Comparison of ENCODE assay signal across 25 cellular contexts in the genomic region with DNA sequence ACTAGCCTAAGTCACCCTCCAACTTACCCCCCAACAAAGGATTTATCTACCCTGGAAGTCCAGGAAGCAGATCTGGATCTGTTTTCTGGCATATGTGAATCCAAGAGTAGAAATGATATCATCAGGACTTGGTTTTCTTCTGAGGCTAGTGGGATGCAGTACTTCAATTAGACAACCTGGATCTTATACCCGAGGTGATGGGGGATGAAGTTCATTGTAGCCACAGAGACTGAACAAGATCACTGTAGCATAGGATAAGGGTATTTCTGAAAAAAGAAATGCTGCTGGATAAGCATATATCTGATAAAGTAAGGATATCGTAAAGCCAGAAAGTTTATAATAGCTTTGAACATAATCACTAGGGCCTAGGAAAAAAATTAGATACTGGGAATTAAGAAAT.
DNase-seq lines count a peak whose midpoint lies in the region; ATAC-seq, FAIRE-seq and TF ChIP-seq lines count a peak whose summit lies in the region.
"Had no signal": no experiment of that assay in that cellular context is flagged by ENCODE, and none has a peak within 500 bp of the region (broad histone marks: within the 10 kb centered on the region; RNA-seq: fewer than 3 reads in every experiment).

No MANE protein-coding gene starts in this region.

- CTCF ChIA-PET in A549 (lab: Yijun Ruan, JAX) (no interaction called here), PC-3 (lab: Charles Lee) (no interaction called here)

- 85% methylated on average over 2 of the region's 2 CpGs for WGBS in A549 (ENCODE audit: missing lambda C conversion rate)

- H3K9me3 Mint-ChIP-seq in HFFc6 (no peaks in the 10 kb centered on the region), GM23338 (no peaks in the 10 kb centered on the region)
- H3K9me3 Mint-ChIP-seq in activated T-helper 2 cell treated with anti-CD3 and anti-CD28 coated beads, Interferon-gamma antibody, Interleukin-2, Interleukin-4, amounts not matched to agents 10 μg/mL and 5 μg/mL and 100 μg/mL, durations not matched to agents 14 hours and 24 hours and 36 hours: peaks cover 6% of the 10 kb centered on the region

- H3K4me1 ChIP-seq in A549 (no peaks in the 10 kb centered on the region), PC-3 (ENCODE audit: insufficient read depth, low read length) (peaks cover 8% of the 10 kb centered on the region; the same call in 1 of the 2 replicates), GM23338 (ENCODE audit: insufficient read depth) (no peaks in the 10 kb centered on the region)
- H3K4me1 ChIP-seq: BLaER1, SJSA1 had no signal

- peak overlapping the region; percentile 58 for H2AFZ ChIP-seq in PC-3 (ENCODE audit: low read length)
- no peak overlapping the region for H2AFZ ChIP-seq in GM23338

- DNase-seq in A549 (ENCODE audit: low read depth in 1 of 2, low spot score in 1 of 2) (no peak), HFFc6 (no peak), PC-3 (no peak), left lobe of liver (ENCODE audit: low spot score) (no peak), GM23338 (ENCODE audit: low spot score) (no peak), NCI-H1436 treated with DMSO at 0.1 percent for 48 hours (lab: John Stamatoyannopoulos, UW) (no peak)
- DNase-seq in activated T-helper 2 cell treated with anti-CD3 and anti-CD28 coated beads, Interferon-gamma antibody, Interleukin-2, Interleukin-4, amounts not matched to agents 10 μg/mL and 5 μg/mL and 100 μg/mL, durations not matched to agents 14 hours and 24 hours and 36 hours (ENCODE audit: low spot score): no peak
- DNase-seq: 8988T; CD4-positive, alpha-beta T cell; DMS53; GDM1; HCEC 1CT; KBM-7; NCI-H1092; NCI-H1436; NCI-H1930; NCI-H2107; NCI-H524; NCI-H748 treated with DMSO at 0.1 percent for 48 hours; Right ventricle myocardium superior; T-cell had no signal

- TF ChIP-seq EP300 in A549 (IDR thresholded peaks at IDR 0.05): no peak

- H3K4me1 Mint-ChIP-seq in HFFc6 (ENCODE audit: low read depth): peaks cover 10% of the 10 kb centered on the region; the same call in 1 of the 2 replicates
- no peaks in the 10 kb centered on the region for H3K4me1 Mint-ChIP-seq in activated T-helper 2 cell treated with anti-CD3 and anti-CD28 coated beads, Interferon-gamma antibody, Interleukin-2, Interleukin-4, amounts not matched to agents 10 μg/mL and 5 μg/mL and 100 μg/mL, durations not matched to agents 14 hours and 24 hours and 36 hours (ENCODE audit: low read depth)
- no peaks in the 10 kb centered on the region for H3K4me1 Mint-ChIP-seq in GM23338
- H3K4me1 Mint-ChIP-seq: T-cell had no signal

- H3K36me3 ChIP-seq in PC-3 (ENCODE audit: low read depth, low read length): no peaks in the 10 kb centered on the region
- H3K36me3 ChIP-seq in GM23338 (ENCODE audit: insufficient read depth): no peaks in the 10 kb centered on the region
- H3K36me3 ChIP-seq: BLaER1, SJSA1 had no signal

- BruUV-seq in PC-3 (replicated peaks; lab: Mats Ljungman, UMichigan): no TSS peak

- TF ChIP-seq RAD21 in A549 (conservative IDR thresholded peaks at IDR 0.05 in 1 of 2, IDR thresholded peaks at IDR 0.05 in 1 of 2): no peak

- H3K4me3 ChIP-seq in A549: no peak overlapping the region
- peak overlapping the region; percentile 59 for H3K4me3 ChIP-seq in PC-3 (ENCODE audit: low read length)
- no peak overlapping the region for H3K4me3 ChIP-seq in GM23338
- H3K4me3 ChIP-seq: BLaER1, GM12878, SJSA1 had no signal

- H3K4me3 Mint-ChIP-seq in HFFc6: peak overlapping the region; percentile 62; the same call in 1 of the 2 replicates
- no peak overlapping the region for H3K4me3 Mint-ChIP-seq in activated T-helper 2 cell treated with anti-CD3 and anti-CD28 coated beads, Interferon-gamma antibody, Interleukin-2, Interleukin-4, amounts not matched to agents 10 μg/mL and 5 μg/mL and 100 μg/mL, durations not matched to agents 14 hours and 24 hours and 36 hours (ENCODE audit: low read depth)
- H3K4me3 Mint-ChIP-seq in GM23338: no peak overlapping the region
- H3K4me3 Mint-ChIP-seq: CD4-positive, alpha-beta T cell; T-cell had no signal

- H3K27me3 ChIP-seq in PC-3 (ENCODE audit: low read length) (no peaks in the 10 kb centered on the region), GM23338 (ENCODE audit: insufficient read depth) (no peaks in the 10 kb centered on the region)
- H3K27me3 ChIP-seq: BLaER1, SJSA1 had no signal

- H3K79me2 ChIP-seq in PC-3 (ENCODE audit: low read length): no peaks in the 10 kb centered on the region
- no peaks in the 10 kb centered on the region for H3K79me2 ChIP-seq in GM23338 (replicated peaks; ENCODE audit: insufficient read depth)

- no peaks in the 10 kb centered on the region for H3F3A ChIP-seq in PC-3 (ENCODE audit: low read length, unreplicated experiment)
- no peaks in the 10 kb centered on the region for H3F3A ChIP-seq in GM23338 (replicated peaks; ENCODE audit: low read depth)

- no peak for TF ChIP-seq POLR2A in A549 (IDR thresholded peaks at IDR 0.05; ENCODE audit: low read length)

- H3K36me3 Mint-ChIP-seq in HFFc6 (ENCODE audit: low read depth) (no peaks in the 10 kb centered on the region), GM23338 (ENCODE audit: low read depth) (no peaks in the 10 kb centered on the region)
- H3K36me3 Mint-ChIP-seq in activated T-helper 2 cell treated with anti-CD3 and anti-CD28 coated beads, Interferon-gamma antibody, Interleukin-2, Interleukin-4, amounts not matched to agents 10 μg/mL and 5 μg/mL and 100 μg/mL, durations not matched to agents 14 hours and 24 hours and 36 hours (ENCODE audit: low read depth): no peaks in the 10 kb centered on the region
- H3K36me3 Mint-ChIP-seq: T-cell had no signal

- H3K9me2 ChIP-seq in PC-3 (replicated peaks; ENCODE audit: low read length): no peaks in the 10 kb centered on the region
- H3K9me2 ChIP-seq in GM23338 (ENCODE audit: insufficient read depth): no peaks in the 10 kb centered on the region

- ATAC-seq in A549 (no peak), PC-3 (peak; percentile 51), left lobe of liver (peak; percentile 52), HG03469 (IDR thresholded peaks at IDR 0.05; ENCODE audit: unreplicated experiment) (no peak), GM23338 (no peak)
- ATAC-seq: GM12878, T-cell had no signal

- H4K20me1 ChIP-seq in PC-3 (ENCODE audit: low read length) (no peaks in the 10 kb centered on the region), GM23338 (replicated peaks; ENCODE audit: insufficient read depth) (no peaks in the 10 kb centered on the region)
- H4K20me1 ChIP-seq: BLaER1 had no signal

- POLR2A ChIA-PET in A549 (lab: Yijun Ruan, JAX) (no interaction called here), PC-3 (lab: Charles Lee; ENCODE audit: unreplicated experiment) (no interaction called here)

- TF ChIP-seq CTCF in A549 (IDR thresholded peaks at IDR 0.05) (no peak), HFFc6 (IDR thresholded peaks at IDR 0.05) (no peak), PC-3 (conservative IDR thresholded peaks at IDR 0.05; ENCODE audit: low read depth, low read length) (no peak), GM23338 (conservative IDR thresholded peaks at IDR 0.05; ENCODE audit: low read depth in 2 of 2) (no peak)

- H3K9me3 ChIP-seq in A549 (no peaks in the 10 kb centered on the region), PC-3 (ENCODE audit: low read length) (no peaks in the 10 kb centered on the region)
- H3K9me3 ChIP-seq: BLaER1, SJSA1 had no signal

- H3K4me2 ChIP-seq in A549 (peak overlapping the region; percentile 15; the same call in 1 of the 3 replicates), PC-3 (ENCODE audit: low read length) (peak overlapping the region; percentile 79), GM23338 (no peak overlapping the region)
- H3K4me2 ChIP-seq: BLaER1 had no signal

- H3K9ac ChIP-seq in PC-3 (ENCODE audit: low read length): peak overlapping the region; percentile 7; the same call in 1 of the 2 replicates
- H3K9ac ChIP-seq: BLaER1 had no signal

- FAIRE-seq in A549 (lab: Jason Lieb, UNC): no peak
- FAIRE-seq: GM12878 had no signal

- no peaks in the 10 kb centered on the region for H3K27me3 Mint-ChIP-seq in HFFc6 (ENCODE audit: insufficient read depth)
- no peaks in the 10 kb centered on the region for H3K27me3 Mint-ChIP-seq in activated T-helper 2 cell treated with anti-CD3 and anti-CD28 coated beads, Interferon-gamma antibody, Interleukin-2, Interleukin-4, amounts not matched to agents 10 μg/mL and 5 μg/mL and 100 μg/mL, durations not matched to agents 14 hours and 24 hours and 36 hours (ENCODE audit: low read depth)
- no peaks in the 10 kb centered on the region for H3K27me3 Mint-ChIP-seq in GM23338 (ENCODE audit: insufficient read depth, low read depth, poor library complexity)
- H3K27me3 Mint-ChIP-seq: CD4-positive, alpha-beta T cell; T-cell had no signal

- intact Hi-C loops in PC-3 (cut with micrococcal nuclease): loop anchor here (5.0 kb wide), 1 partner anchor 147 kb away; no protein-coding TSS in a partner anchor
- intact Hi-C loops in activated T-helper 2 cell treated with anti-CD3 and anti-CD28 coated beads, Interferon-gamma antibody, Interleukin-2, Interleukin-4, amounts not matched to agents 10 μg/mL and 5 μg/mL and 100 μg/mL, durations not matched to agents 14 hours and 24 hours and 36 hours (cut with micrococcal nuclease): no loop called here

- no peak overlapping the region for H3K27ac ChIP-seq in A549
- H3K27ac ChIP-seq in PC-3 (ENCODE audit: low read length): no peak overlapping the region
- no peak overlapping the region for H3K27ac ChIP-seq in GM23338 (ENCODE audit: low read depth)
- H3K27ac ChIP-seq: BLaER1, SJSA1 had no signal

- H3K27ac Mint-ChIP-seq in HFFc6 (no peak overlapping the region; the same call in 1 of the 2 replicates), GM23338 (no peak overlapping the region)
- H3K27ac Mint-ChIP-seq in activated T-helper 2 cell treated with anti-CD3 and anti-CD28 coated beads, Interferon-gamma antibody, Interleukin-2, Interleukin-4, amounts not matched to agents 10 μg/mL and 5 μg/mL and 100 μg/mL, durations not matched to agents 14 hours and 24 hours and 36 hours: no peak overlapping the region
- H3K27ac Mint-ChIP-seq: CD4-positive, alpha-beta T cell; T-cell had no signal

TF ChIP-seq in A549, 52 proteins besides CTCF, POLR2A, EP300 and RAD21 (continues in another document):
- TF ChIP-seq, protein P1, sequence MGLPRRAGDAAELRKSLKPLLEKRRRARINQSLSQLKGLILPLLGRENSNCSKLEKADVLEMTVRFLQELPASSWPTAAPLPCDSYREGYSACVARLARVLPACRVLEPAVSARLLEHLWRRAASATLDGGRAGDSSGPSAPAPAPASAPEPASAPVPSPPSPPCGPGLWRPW (IDR thresholded peaks at IDR 0.05): no peak
- TF ChIP-seq SREBF2 (IDR thresholded peaks at IDR 0.05): no peak
- TF ChIP-seq ZFP36 (IDR thresholded peaks at IDR 0.05; ENCODE audit: borderline replicate concordance, partially characterized antibody): no peak
- TF ChIP-seq FOSB (CRISPR knock-in tag; IDR thresholded peaks at IDR 0.05): no peak

TF ChIP-seq in GM23338, 12 proteins besides CTCF, POLR2A, EP300 and RAD21 (continues in another document):
- no peak for TF ChIP-seq EZH2phosphoT487 (IDR thresholded peaks at IDR 0.05; ENCODE audit: unreplicated experiment)

Comparison
In these comparisons a context has a peak if more than half of its experiments do, and no peak if none do; other contexts are left out.
1. ATAC-seq: peak in PC-3 (single experiment) and left lobe of liver (single experiment); none in A549 (0 of 2), HG03469 (single experiment) and GM23338 (single experiment).